32 cellular contexts compared by ENCODE assay signal in genomic region chr2:83899271-83899670, GRCh38.
"Had no signal": no experiment of that assay in that cellular context is flagged by ENCODE, and none has a peak within 500 bp of the region (broad histone marks: within the 10 kb centered on the region; RNA-seq: fewer than 3 reads in every experiment).

No MANE protein-coding gene starts in this region.

- H3K27ac ChIP-seq: body of pancreas, coronary artery, dorsolateral prefrontal cortex, esophagus muscularis mucosa, gastroesophageal sphincter, heart right ventricle, hepatocyte, WERI-Rb-1 had no signal

- H3K4me1 Mint-ChIP-seq: activated B cell treated with CpG ODN at 0.5 μM for 24 hours; activated T-helper 17 cell treated with anti-CD3 and anti-CD28 coated beads, Interleukin-2, amount 50 U/mL, for 72 hours; central memory CD8-positive, alpha-beta T cell had no signal

- H3K4me2 ChIP-seq: hepatocyte had no signal

- H3K9me3 ChIP-seq: body of pancreas, esophagus muscularis mucosa, gastroesophageal sphincter, heart right ventricle had no signal

- H3K27me3 ChIP-seq: body of pancreas, dorsolateral prefrontal cortex, esophagus muscularis mucosa, gastroesophageal sphincter, heart right ventricle, hepatocyte had no signal

- ATAC-seq: activated CD4-positive, CD25-positive, alpha-beta regulatory T cell treated with anti-CD3 and anti-CD28 coated beads, Interleukin-2, amount 50 U/mL, for 24 hours; activated CD8-positive, alpha-beta T cell treated with anti-CD3 and anti-CD28 coated beads for 36 hours; activated T-cell treated with anti-CD3 and anti-CD28 coated beads, Interleukin-2, amount 50 U/mL, for 4 hours; activated T-helper 17 cell treated with anti-CD3 and anti-CD28 coated beads, Interleukin-2, amount 50 U/mL, for 72 hours; body of pancreas; gastroesophageal sphincter; heart right ventricle had no signal

- H3K36me3 ChIP-seq: esophagus muscularis mucosa, gastroesophageal sphincter, heart right ventricle, WERI-Rb-1 had no signal

- H3K4me1 ChIP-seq: body of pancreas, esophagus muscularis mucosa, gastroesophageal sphincter, heart right ventricle had no signal

- H3K79me2 ChIP-seq: hepatocyte had no signal

- H2AFZ ChIP-seq: hepatocyte had no signal

- H3K36me3 Mint-ChIP-seq: activated naive CD8-positive, alpha-beta T cell had no signal

- H3K4me3 Mint-ChIP-seq: activated B cell treated with CpG ODN at 0.5 μM for 24 hours; activated CD8-positive, alpha-beta T cell treated with anti-CD3 and anti-CD28 coated beads for 36 hours; activated naive CD8-positive, alpha-beta T cell; activated T-cell treated with anti-CD3 and anti-CD28 coated beads, Interleukin-2, amount 50 U/mL, for 4 hours; activated T-helper 17 cell treated with anti-CD3 and anti-CD28 coated beads, Interleukin-2, amount 50 U/mL, for 72 hours; central memory CD8-positive, alpha-beta T cell; dendritic cell treated with granulocyte-macrophage colony-stimulating factor and Interleukin-4, amounts not matched to agents 40 ng/mL and 50 ng/mL, for 4 days; endodermal cell; T-helper 1 cell treated with Interleukin-12 subunit alpha and Interleukin-12 subunit beta and Interleukin-4 antibody, amounts not matched to agents 30 μg/mL and 1 μg/mL, for 36 hours had no signal

- DNase-seq: activated B cell treated with CpG ODN at 0.5 μM for 24 hours; activated CD4-positive, alpha-beta T cell treated with anti-CD3 and anti-CD28 coated beads for 48 hours; activated CD4-positive, alpha-beta T cell treated with anti-CD3 and anti-CD28 coated beads, Interleukin-2, amount 50 U/mL, for 1 hour; activated CD4-positive, alpha-beta T cell treated with anti-CD3 and anti-CD28 coated beads, Interleukin-2, amount 50 U/mL, for 48 hours; activated CD8-positive, alpha-beta memory T cell treated with anti-CD3 and anti-CD28 coated beads for 24 hours; activated CD8-positive, alpha-beta T cell treated with anti-CD3 and anti-CD28 coated beads for 36 hours; activated effector memory CD4-positive, alpha-beta T cell treated with Interleukin-2 at 50 U/mL for 16 hours; activated gamma-delta T cell treated with Interleukin-2 at 50 U/mL for 16 hours; activated naive CD4-positive, alpha-beta T cell treated with anti-CD3 and anti-CD28 coated beads, Interleukin-2, amount 50 U/mL, for 16 hours; activated naive CD4-positive, alpha-beta T cell treated with Interleukin-2 at 50 U/mL for 16 hours; activated T-cell treated with anti-CD3 and anti-CD28 coated beads, Interleukin-2, amount 50 U/mL, for 4 hours; amygdala; aorta; body of pancreas; dorsolateral prefrontal cortex; effector memory CD4-positive, alpha-beta T cell; endodermal cell; erythroblast; foreskin melanocyte; heart right ventricle; T-helper 9 cell; WERI-Rb-1 had no signal

- H3K27ac Mint-ChIP-seq: activated B cell treated with CpG ODN at 0.5 μM for 24 hours; activated CD8-positive, alpha-beta T cell treated with anti-CD3 and anti-CD28 coated beads for 36 hours; activated naive CD8-positive, alpha-beta T cell; activated T-helper 17 cell treated with anti-CD3 and anti-CD28 coated beads, Interleukin-2, amount 50 U/mL, for 72 hours; dendritic cell treated with granulocyte-macrophage colony-stimulating factor and Interleukin-4, amounts not matched to agents 40 ng/mL and 50 ng/mL, for 4 days; endodermal cell; T-helper 1 cell treated with Interleukin-12 subunit alpha and Interleukin-12 subunit beta and Interleukin-4 antibody, amounts not matched to agents 30 μg/mL and 1 μg/mL, for 36 hours had no signal

- H3K4me3 ChIP-seq: body of pancreas, coronary artery, dorsolateral prefrontal cortex, esophagus muscularis mucosa, gastroesophageal sphincter, heart right ventricle, hepatocyte had no signal

- H3K9me3 Mint-ChIP-seq: activated CD8-positive, alpha-beta T cell treated with anti-CD3 and anti-CD28 coated beads for 36 hours; activated T-cell treated with anti-CD3 and anti-CD28 coated beads, Interleukin-2, amount 50 U/mL, for 4 hours; activated T-helper 17 cell treated with anti-CD3 and anti-CD28 coated beads, Interleukin-2, amount 50 U/mL, for 72 hours; central memory CD8-positive, alpha-beta T cell; T-helper 1 cell treated with Interleukin-12 subunit alpha and Interleukin-12 subunit beta and Interleukin-4 antibody, amounts not matched to agents 30 μg/mL and 1 μg/mL, for 36 hours had no signal

- H3K27me3 Mint-ChIP-seq: activated B cell treated with CpG ODN at 0.5 μM for 24 hours; activated CD8-positive, alpha-beta T cell treated with anti-CD3 and anti-CD28 coated beads for 36 hours; central memory CD8-positive, alpha-beta T cell; dendritic cell treated with granulocyte-macrophage colony-stimulating factor and Interleukin-4, amounts not matched to agents 40 ng/mL and 50 ng/mL, for 4 days had no signal
